In the genomic region with DNA sequence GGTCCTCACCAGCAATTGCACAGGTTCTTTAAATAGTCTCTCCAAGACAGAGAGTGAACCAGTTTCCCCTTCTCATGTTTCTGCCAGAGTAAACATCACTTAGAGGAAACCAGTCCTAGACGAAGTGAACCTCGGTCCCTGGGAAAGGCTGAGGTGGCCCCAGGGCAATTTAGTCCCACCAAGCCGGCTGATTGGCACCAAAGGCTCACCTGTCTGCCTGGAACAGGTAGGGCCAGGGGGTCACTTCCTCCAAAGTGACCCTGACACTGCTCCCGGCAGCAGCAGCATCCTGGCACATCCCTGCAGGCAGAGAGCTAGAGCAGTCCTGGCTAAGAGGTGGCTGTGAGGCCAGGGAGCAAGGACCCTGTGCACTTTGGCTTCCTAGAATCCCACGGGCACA, we compare ENCODE assay signal across 27 cellular contexts.
A peak's percentile ranks its signal among the peaks of the same experiment; 100 is the strongest.
DNase-seq lines count a peak whose midpoint lies in the region; ATAC-seq and TF ChIP-seq lines count a peak whose summit lies in the region.
"Had no signal": no experiment of that assay in that cellular context is flagged by ENCODE, and none has a peak within 500 bp of the region (broad histone marks: within the 10 kb centered on the region; RNA-seq: fewer than 3 reads in every experiment).

No MANE protein-coding gene starts in this region.

- peaks cover 0 to 47% (median 16%) of the 10 kb centered on the region in 9 donors for H3K27me3 ChIP-seq in heart left ventricle
- H3K27me3 ChIP-seq in esophagus muscularis mucosa = peaks cover 0 to 40% (median 8%) of the 10 kb centered on the region in 4 donors

- no peak for ATAC-seq in heart left ventricle
- no peak for ATAC-seq in GM18858 (IDR thresholded peaks at IDR 0.05; ENCODE audit: unreplicated experiment)

- TF ChIP-seq POLR2A in heart left ventricle (IDR thresholded peaks at IDR 0.05) (no peak), esophagus muscularis mucosa (IDR thresholded peaks at IDR 0.05; ENCODE audit: low read depth) (no peak)

- no peak for TF ChIP-seq EP300 in esophagus muscularis mucosa (IDR thresholded peaks at IDR 0.05)

- H3K4me3 ChIP-seq in heart left ventricle (no peak overlapping the region), esophagus muscularis mucosa (no peak overlapping the region)
- H3K4me3 ChIP-seq: GM23248, MG63, PC-9 had no signal

- H3K4me1 ChIP-seq in heart left ventricle (peaks cover 0 to 9% (median 4%) of the 10 kb centered on the region in 12 donors), esophagus muscularis mucosa (peaks cover 4 to 10% (median 7%) of the 10 kb centered on the region in 4 donors)
- H3K4me1 ChIP-seq: BE2C had no signal

- WGBS in heart left ventricle, 4 donors = 38 to 69% (median 46%) methylated on average over 5 of the region's 5 CpGs
- WGBS in esophagus muscularis mucosa = 81% methylated on average over 5 of the region's 5 CpGs

- H3K9me3 ChIP-seq in heart left ventricle (no peaks in the 10 kb centered on the region), esophagus muscularis mucosa (no peaks in the 10 kb centered on the region)
- H3K9me3 ChIP-seq: BE2C, MG63 had no signal

- DNase-seq in NCI-H2107 (lab: John Stamatoyannopoulos, UW) (peak; percentile 11), NCI-H2107 treated with DMSO at 0.1 percent for 48 hours (lab: John Stamatoyannopoulos, UW; ENCODE audit: unreplicated experiment) (no peak), cardiac septum (ENCODE audit: low spot score) (peak; percentile 56), heart left ventricle (no peak), esophagus muscularis mucosa (ENCODE audit: extremely low spot score) (peak; percentile 34), NCI-H446 treated with DMSO at 0.1 percent for 48 hours (lab: John Stamatoyannopoulos, UW) (no peak), occipital lobe (lab: John Stamatoyannopoulos, UW) (no peak)
- DNase-seq: 8988T; ACHN; BE2C; CD8-positive, alpha-beta memory T cell; DMS 273 treated with DMSO at 0.1 percent for 48 hours; DND-41; GM23248; H7; HFFc6; KBM-7; MG63; NCI-H1417; NCI-H1694; NCI-H2029 treated with DMSO at 0.1 percent for 48 hours; NCI-H2171; NCI-H524 treated with DMSO at 0.1 percent for 48 hours; NCI-H774; PC-9; Right ventricle myocardium superior had no signal

- TF ChIP-seq CTCF in heart left ventricle (IDR thresholded peaks at IDR 0.05) (no peak), esophagus muscularis mucosa (IDR thresholded peaks at IDR 0.05) (no peak)

- intact Hi-C loops in cardiac septum (cut with DNase I) = loop anchor here (5.0 to 10.0 kb wide), 3 partner anchors 1168 to 1535 kb away; no protein-coding TSS in a partner anchor
- intact Hi-C loops in heart left ventricle (cut with DNase I) = loop anchor here (5.0 to 10.0 kb wide), 9 partner anchors 178 to 1555 kb away; no protein-coding TSS in a partner anchor
- intact Hi-C loops in esophagus muscularis mucosa (cut with DNase I) = loop anchor here (5.0 kb wide), 1 partner anchor 1435 kb away; no protein-coding TSS in a partner anchor

- H3K27ac ChIP-seq in heart left ventricle (no peak overlapping the region), esophagus muscularis mucosa (replicated peaks in 1 of 4) (no peak overlapping the region)
- H3K27ac ChIP-seq: GM23248, PC-9 had no signal

- no peaks in the 10 kb centered on the region for H3K36me3 ChIP-seq in heart left ventricle
- no peaks in the 10 kb centered on the region for H3K36me3 ChIP-seq in esophagus muscularis mucosa
- H3K36me3 ChIP-seq: BE2C, MG63 had no signal

Comparison
In these comparisons a context has a peak if more than half of its experiments do, and no peak if none do; other contexts are left out.
1. DNase-seq: peak in NCI-H2107 (single experiment), cardiac septum (single experiment) and esophagus muscularis mucosa (single experiment); none in NCI-H2107 treated with DMSO at 0.1 percent for 48 hours (single experiment), heart left ventricle (0 of 5), NCI-H446 treated with DMSO at 0.1 percent for 48 hours (single experiment) and occipital lobe (single experiment).